Comparison of ENCODE assay signal across 20 cellular contexts in genomic region chr21:28299946-28300345, GRCh38.
DNase-seq lines count a peak whose midpoint lies in the region; ATAC-seq, FAIRE-seq and TF ChIP-seq lines count a peak whose summit lies in the region.
"Had no signal": no experiment of that assay in that cellular context is flagged by ENCODE, and none has a peak within 500 bp of the region (broad histone marks: within the 10 kb centered on the region; RNA-seq: fewer than 3 reads in every experiment).

No MANE protein-coding gene starts in this region.

- H3K27me3 ChIP-seq in RWPE2 (ENCODE audit: insufficient read depth, poor library complexity, severe bottlenecking) (no peaks in the 10 kb centered on the region), esophagus squamous epithelium (no peaks in the 10 kb centered on the region)
- H3K27me3 ChIP-seq: BLaER1 had no signal

- FAIRE-seq in G401.6 (lab: Jason Lieb, UNC), result peak; percentile 45
- FAIRE-seq: GM12892, GM19239, H1 had no signal

- H3K4me3 ChIP-seq in RWPE2 (ENCODE audit: severe bottlenecking) (no peak overlapping the region), esophagus squamous epithelium (no peak overlapping the region)
- H3K4me3 ChIP-seq: BLaER1, GM23248 had no signal

- intact Hi-C loops in head of caudate nucleus (cut with DNase I) (no loop called here), esophagus squamous epithelium (cut with DNase I) (no loop called here)

- no peak overlapping the region for H3K27ac ChIP-seq in RWPE2 (ENCODE audit: poor library complexity, severe bottlenecking)
- H3K27ac ChIP-seq in epithelial cell of prostate, result peak overlapping the region; percentile 10
- H3K27ac ChIP-seq in esophagus squamous epithelium, result no peak overlapping the region
- H3K27ac ChIP-seq: BLaER1, C4-2B, GM23248 had no signal

- no peak for TF ChIP-seq POLR2A in esophagus squamous epithelium (IDR thresholded peaks at IDR 0.05)

- no peak for TF ChIP-seq CTCF in RWPE2 (IDR thresholded peaks at IDR 0.05; ENCODE audit: poor library complexity, severe bottlenecking)
- TF ChIP-seq CTCF in esophagus squamous epithelium (IDR thresholded peaks at IDR 0.05), result no peak

- DNase-seq in RWPE2 (ENCODE audit: low spot score) (no peak), epithelial cell of prostate (ENCODE audit: low read depth, low spot score) (no peak), head of caudate nucleus (no peak), esophagus squamous epithelium (lab: John Stamatoyannopoulos, UW) (no peak), NCI-H1048 (lab: John Stamatoyannopoulos, UW) (no peak)
- DNase-seq: Caco-2; CD4-positive, CD25-positive, alpha-beta regulatory T cell; CD8-positive, alpha-beta T cell; DMS153; DND-41; GF-D8; GM23248; H7; HCEC 1CT had no signal

- peak; percentile 51; the same call in 1 of the 3 replicates for ATAC-seq in RWPE2 (ENCODE audit: low read depth)
- ATAC-seq: CD8-positive, alpha-beta T cell had no signal

- no peaks in the 10 kb centered on the region for H3K36me3 ChIP-seq in RWPE2 (ENCODE audit: low read depth)
- H3K36me3 ChIP-seq in esophagus squamous epithelium, result no peaks in the 10 kb centered on the region
- H3K36me3 ChIP-seq: BLaER1 had no signal

- H3K9me3 ChIP-seq in RWPE2 (ENCODE audit: severe bottlenecking), result no peaks in the 10 kb centered on the region
- no peaks in the 10 kb centered on the region for H3K9me3 ChIP-seq in esophagus squamous epithelium
- H3K9me3 ChIP-seq: BLaER1, Caco-2 had no signal

- H3K4me1 ChIP-seq in RWPE2 (ENCODE audit: insufficient read depth, poor library complexity, severe bottlenecking) (peaks cover 5% of the 10 kb centered on the region), esophagus squamous epithelium (no peaks in the 10 kb centered on the region)
- H3K4me1 ChIP-seq: BLaER1, Caco-2 had no signal
